15 cellular contexts compared by ENCODE assay signal in genomic region chr1:20049056-20049798, GRCh38. TPM values are rescaled to one million over a fixed set of nuclear protein-coding genes. Genes with fewer than 3 reads are reported as not detected.
"Had no signal": no experiment of that assay in that cellular context is flagged by ENCODE, and none has a peak within 500 bp of the region (broad histone marks: within the 10 kb centered on the region; RNA-seq: fewer than 3 reads in every experiment).

No MANE protein-coding gene starts in this region.

RNA-seq across cellular contexts. Expression of gene PLA2G5, which starts 20.8 kb away (rescaled TPM):
- total RNA-seq: activated CD4-positive, alpha-beta memory T cell treated with anti-CD3 and anti-CD28 coated beads, Interleukin-2, amount 10 ng/mL, durations not matched to agents 7 days and 5 days; activated CD4-positive, alpha-beta T cell treated with anti-CD3 and anti-CD28 coated beads for 36 hours; activated CD4-positive, alpha-beta T cell treated with anti-CD3 and anti-CD28 coated beads, Interleukin-2, amount 10 ng/mL, durations not matched to agents 7 days and 5 days; activated CD8-positive, alpha-beta memory T cell treated with anti-CD3 and anti-CD28 coated beads, Interleukin-2, amount 10 ng/mL, durations not matched to agents 7 days and 5 days; activated CD8-positive, alpha-beta T cell treated with anti-CD3 and anti-CD28 coated beads, Interleukin-2, amount 10 ng/mL, durations not matched to agents 7 days and 5 days; activated naive CD4-positive, alpha-beta T cell treated with anti-CD3 and anti-CD28 coated beads for 36 hours; activated naive CD4-positive, alpha-beta T cell treated with anti-CD3 and anti-CD28 coated beads, Interleukin-2, amount 50 U/mL, for 72 hours; activated naive CD8-positive, alpha-beta T cell treated with anti-CD3 and anti-CD28 coated beads, Interleukin-2, amount 10 ng/mL, durations not matched to agents 7 days and 5 days; bronchial epithelial cell; cardiac muscle cell; chondrocyte; T-helper 1 cell treated with Interleukin-12 subunit alpha and Interleukin-12 subunit beta and Interleukin-4 antibody, amounts not matched to agents 30 ng/mL and 1 ng/mL, for 36 hours; T-helper 17 cell; T-helper 2 cell treated with Interferon-gamma antibody and Interleukin-4, amounts not matched to agents 100 ng/mL and 5 ng/mL, for 36 hours; WTC11 had no signal
- polyA plus RNA-seq: cardiac muscle cell had no signal
